ENCODE assay signal across 2 cellular contexts in the genomic region with DNA sequence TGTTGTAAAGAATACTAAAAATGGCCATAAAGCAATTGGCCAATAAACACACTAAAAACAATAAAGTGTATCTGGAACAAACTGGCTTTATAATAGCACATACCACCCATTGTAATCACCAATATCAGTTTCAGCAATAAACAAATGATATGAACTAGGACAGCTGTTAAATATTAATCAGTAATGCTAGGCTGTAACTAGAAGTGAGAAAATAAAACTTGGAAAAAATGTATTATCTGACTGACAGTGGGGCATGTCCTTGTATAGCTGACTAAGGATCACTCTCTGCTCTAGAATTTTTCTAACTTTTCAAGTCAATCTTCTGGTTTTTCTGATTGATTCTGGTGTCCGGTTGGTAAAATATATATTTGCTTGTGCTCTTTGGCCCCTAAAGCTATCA.
TF ChIP-seq lines count a peak whose summit lies in the region.

No MANE protein-coding gene starts in this region.

TF ChIP-seq in liver, 16 proteins besides CTCF, POLR2A, EP300 and RAD21 (continued from another document):
- TF ChIP-seq, protein P1, sequence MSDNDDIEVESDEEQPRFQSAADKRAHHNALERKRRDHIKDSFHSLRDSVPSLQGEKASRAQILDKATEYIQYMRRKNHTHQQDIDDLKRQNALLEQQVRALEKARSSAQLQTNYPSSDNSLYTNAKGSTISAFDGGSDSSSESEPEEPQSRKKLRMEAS (IDR thresholded peaks at IDR 0.05) = no peak
- TF ChIP-seq FOXA1 (IDR thresholded peaks at IDR 0.05) (no peak), GABPA (IDR thresholded peaks at IDR 0.05 in 1 of 2, conservative IDR thresholded peaks at IDR 0.05 in 1 of 2) (no peak), HNF4A (conservative IDR thresholded peaks at IDR 0.05) (peak; percentile 25 to 26), TAF1 (conservative IDR thresholded peaks at IDR 0.05) (peak; percentile 14)
- TF ChIP-seq, protein P2, sequence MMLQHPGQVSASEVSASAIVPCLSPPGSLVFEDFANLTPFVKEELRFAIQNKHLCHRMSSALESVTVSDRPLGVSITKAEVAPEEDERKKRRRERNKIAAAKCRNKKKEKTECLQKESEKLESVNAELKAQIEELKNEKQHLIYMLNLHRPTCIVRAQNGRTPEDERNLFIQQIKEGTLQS (IDR thresholded peaks at IDR 0.05) = no peak

TF ChIP-seq in HepG2, 621 proteins besides CTCF, POLR2A, EP300 and RAD21 (continued from another document):
- TF ChIP-seq, protein P3, sequence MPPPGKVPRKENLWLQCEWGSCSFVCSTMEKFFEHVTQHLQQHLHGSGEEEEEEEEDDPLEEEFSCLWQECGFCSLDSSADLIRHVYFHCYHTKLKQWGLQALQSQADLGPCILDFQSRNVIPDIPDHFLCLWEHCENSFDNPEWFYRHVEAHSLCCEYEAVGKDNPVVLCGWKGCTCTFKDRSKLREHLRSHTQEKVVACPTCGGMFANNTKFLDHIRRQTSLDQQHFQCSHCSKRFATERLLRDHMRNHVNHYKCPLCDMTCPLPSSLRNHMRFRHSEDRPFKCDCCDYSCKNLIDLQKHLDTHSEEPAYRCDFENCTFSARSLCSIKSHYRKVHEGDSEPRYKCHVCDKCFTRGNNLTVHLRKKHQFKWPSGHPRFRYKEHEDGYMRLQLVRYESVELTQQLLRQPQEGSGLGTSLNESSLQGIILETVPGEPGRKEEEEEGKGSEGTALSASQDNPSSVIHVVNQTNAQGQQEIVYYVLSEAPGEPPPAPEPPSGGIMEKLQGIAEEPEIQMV (CRISPR knock-in tag; IDR thresholded peaks at IDR 0.05; ENCODE audit: low read depth) = no peak
- TF ChIP-seq, protein P4, sequence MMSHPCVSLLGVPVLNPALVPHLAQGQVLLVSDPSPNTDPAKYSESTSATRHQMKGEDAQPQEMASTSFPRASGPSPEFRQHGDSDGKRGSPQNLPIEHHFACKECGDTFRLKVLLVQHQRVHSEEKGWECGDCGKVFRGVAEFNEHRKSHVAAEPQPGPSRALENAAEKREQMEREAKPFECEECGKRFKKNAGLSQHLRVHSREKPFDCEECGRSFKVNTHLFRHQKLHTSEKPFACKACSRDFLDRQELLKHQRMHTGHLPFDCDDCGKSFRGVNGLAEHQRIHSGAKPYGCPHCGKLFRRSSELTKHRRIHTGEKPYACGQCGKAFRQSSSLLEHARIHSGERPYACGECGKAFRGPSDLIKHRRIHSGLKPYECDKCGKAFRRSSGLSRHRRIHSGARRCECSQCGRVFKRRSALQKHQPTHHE (CRISPR knock-in tag; IDR thresholded peaks at IDR 0.05; ENCODE audit: borderline replicate concordance) = no peak
- TF ChIP-seq NFIC (IDR thresholded peaks at IDR 0.05; ENCODE audit: low read length) (no peak), ZNF263 (CRISPR knock-in tag; IDR thresholded peaks at IDR 0.05) (no peak), NCOA1 (CRISPR knock-in tag; IDR thresholded peaks at IDR 0.05) (no peak), ZNF138 (CRISPR knock-in tag; IDR thresholded peaks at IDR 0.05; ENCODE audit: low read depth) (no peak), ZNF317 (CRISPR knock-in tag; IDR thresholded peaks at IDR 0.05) (no peak), SRF (IDR thresholded peaks at IDR 0.05; ENCODE audit: low read depth, low read length) (no peak), KDM5B (CRISPR knock-in tag; IDR thresholded peaks at IDR 0.05; ENCODE audit: borderline replicate concordance) (no peak), ZNF598 (CRISPR knock-in tag; IDR thresholded peaks at IDR 0.05; ENCODE audit: borderline replicate concordance) (no peak), ZNF768 (CRISPR knock-in tag; IDR thresholded peaks at IDR 0.05) (no peak), CREB1 (IDR thresholded peaks at IDR 0.05) (no peak), CREB1 (CRISPR knock-in tag; IDR thresholded peaks at IDR 0.05) (no peak)
- TF ChIP-seq, protein P5, sequence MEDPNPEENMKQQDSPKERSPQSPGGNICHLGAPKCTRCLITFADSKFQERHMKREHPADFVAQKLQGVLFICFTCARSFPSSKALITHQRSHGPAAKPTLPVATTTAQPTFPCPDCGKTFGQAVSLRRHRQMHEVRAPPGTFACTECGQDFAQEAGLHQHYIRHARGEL (CRISPR knock-in tag; IDR thresholded peaks at IDR 0.05) = no peak
- TF ChIP-seq, protein P6, sequence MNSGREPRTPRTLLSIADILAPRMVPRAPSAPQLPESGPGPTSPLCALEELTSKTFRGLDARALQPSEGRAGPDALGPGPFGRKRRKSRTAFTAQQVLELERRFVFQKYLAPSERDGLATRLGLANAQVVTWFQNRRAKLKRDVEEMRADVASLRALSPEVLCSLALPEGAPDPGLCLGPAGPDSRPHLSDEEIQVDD (CRISPR knock-in tag; IDR thresholded peaks at IDR 0.05; ENCODE audit: borderline replicate concordance) = no peak
- TF ChIP-seq, protein P7, sequence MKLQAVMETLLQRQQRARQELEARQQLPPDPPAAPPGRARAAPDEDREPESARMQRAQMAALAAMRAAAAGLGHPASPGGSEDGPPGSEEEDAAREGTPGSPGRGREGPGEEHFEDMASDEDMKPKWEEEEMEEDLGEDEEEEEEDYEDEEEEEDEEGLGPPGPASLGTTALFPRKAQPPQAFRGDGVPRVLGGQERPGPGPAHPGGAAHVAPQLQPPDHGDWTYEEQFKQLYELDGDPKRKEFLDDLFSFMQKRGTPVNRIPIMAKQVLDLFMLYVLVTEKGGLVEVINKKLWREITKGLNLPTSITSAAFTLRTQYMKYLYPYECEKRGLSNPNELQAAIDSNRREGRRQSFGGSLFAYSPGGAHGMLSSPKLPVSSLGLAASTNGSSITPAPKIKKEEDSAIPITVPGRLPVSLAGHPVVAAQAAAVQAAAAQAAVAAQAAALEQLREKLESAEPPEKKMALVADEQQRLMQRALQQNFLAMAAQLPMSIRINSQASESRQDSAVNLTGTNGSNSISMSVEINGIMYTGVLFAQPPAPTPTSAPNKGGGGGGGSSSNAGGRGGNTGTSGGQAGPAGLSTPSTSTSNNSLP (IDR thresholded peaks at IDR 0.05; ENCODE audit: low read depth, low read length) = no peak
TF ChIP-seq in HepG2: peak in this region for 0.
